16 cellular contexts compared by ENCODE assay signal in genomic region chrX:53704294-53704693, GRCh38. TPM values are rescaled to one million over a fixed set of nuclear protein-coding genes. Genes with fewer than 3 reads are reported as not detected.
DNase-seq lines count a peak whose midpoint lies in the region; ATAC-seq and TF ChIP-seq lines count a peak whose summit lies in the region.
"Had no signal": no experiment of that assay in that cellular context is flagged by ENCODE, and none has a peak within 500 bp of the region (broad histone marks: within the 10 kb centered on the region; RNA-seq: fewer than 3 reads in every experiment).

No MANE protein-coding gene starts in this region.

- H3K4me1 ChIP-seq in gastroesophageal sphincter (no peaks in the 10 kb centered on the region), suprapubic skin (no peaks in the 10 kb centered on the region)
- H3K4me1 ChIP-seq: right atrium auricular region, upper lobe of left lung had no signal

- H3K4me3 ChIP-seq in GM06990 (replicated peaks; ENCODE audit: low read depth, low read length) (no peak overlapping the region), gastroesophageal sphincter (no peak overlapping the region), suprapubic skin (no peak overlapping the region)
- H3K4me3 ChIP-seq: right atrium auricular region, upper lobe of left lung had no signal

- H3K9me3 ChIP-seq in gastroesophageal sphincter (no peaks in the 10 kb centered on the region), suprapubic skin (no peaks in the 10 kb centered on the region)

- DNase-seq in GM06990 (ENCODE audit: extremely low read depth, insufficient read length) (peak; percentile 38), NAMALWA (ENCODE audit: low spot score) (peak; percentile 38), anterior cingulate cortex (lab: John Stamatoyannopoulos, UW) (no peak), suprapubic skin (ENCODE audit: low spot score in 2 of 2) (no peak)
- DNase-seq: activated CD8-positive, alpha-beta T cell treated with anti-CD3 and anti-CD28 coated beads for 36 hours; EL; NCI-H2081 treated with DMSO at 0.1 percent for 48 hours; SHP77; stimulated activated CD8-positive, alpha-beta memory T cell treated with anti-CD3 and anti-CD28 coated beads, Interleukin-4, amount 100 ng/mL, for 48 hours; upper lobe of left lung had no signal

- TF ChIP-seq CTCF in GM06990 (IDR thresholded peaks at IDR 0.05; ENCODE audit: insufficient read depth, low read length, poor library complexity, severe bottlenecking) (no peak), gastroesophageal sphincter (IDR thresholded peaks at IDR 0.05) (no peak), suprapubic skin (IDR thresholded peaks at IDR 0.05) (no peak)

- H3K27ac ChIP-seq in gastroesophageal sphincter, result no peak overlapping the region
- no peak overlapping the region for H3K27ac ChIP-seq in suprapubic skin
- H3K27ac ChIP-seq: epithelial cell of prostate, right atrium auricular region, upper lobe of left lung had no signal

- TF ChIP-seq POLR2A in gastroesophageal sphincter (IDR thresholded peaks at IDR 0.05), result no peak
- TF ChIP-seq POLR2A in suprapubic skin (IDR thresholded peaks at IDR 0.05), result no peak

- no peaks in the 10 kb centered on the region for H3K27me3 ChIP-seq in GM06990 (replicated peaks; ENCODE audit: control insufficient read depth, insufficient read depth, low read length)
- H3K27me3 ChIP-seq in gastroesophageal sphincter, result no peaks in the 10 kb centered on the region
- H3K27me3 ChIP-seq in suprapubic skin, result no peaks in the 10 kb centered on the region
- H3K27me3 ChIP-seq: right atrium auricular region, upper lobe of left lung had no signal

- 79% methylated on average over 4 of the region's 4 CpGs; no CpG with 5 or more reads in 1 of the 2 donors for WGBS in gastroesophageal sphincter (ENCODE audit: low coverage in 1 of 2), 2 donors
- 83% methylated on average over 4 of the region's 4 CpGs for WGBS in suprapubic skin

- TF ChIP-seq EP300 in gastroesophageal sphincter (IDR thresholded peaks at IDR 0.05), result no peak
- TF ChIP-seq EP300 in suprapubic skin (IDR thresholded peaks at IDR 0.05), result no peak

- peak; percentile 80 for ATAC-seq in GM19395 (IDR thresholded peaks at IDR 0.05; ENCODE audit: unreplicated experiment)
- peak; percentile 89 for ATAC-seq in HG02885 (IDR thresholded peaks at IDR 0.05; ENCODE audit: poor library complexity, unreplicated experiment)
- no peak for ATAC-seq in gastroesophageal sphincter
- no peak for ATAC-seq in GM21737 (IDR thresholded peaks at IDR 0.05; ENCODE audit: unreplicated experiment)
- ATAC-seq: activated CD8-positive, alpha-beta T cell treated with anti-CD3 and anti-CD28 coated beads for 36 hours had no signal

- H3K36me3 ChIP-seq in GM06990 (ENCODE audit: control insufficient read depth, insufficient read depth, low read length) (no peaks in the 10 kb centered on the region), gastroesophageal sphincter (no peaks in the 10 kb centered on the region), suprapubic skin (no peaks in the 10 kb centered on the region)
- H3K36me3 ChIP-seq: right atrium auricular region, upper lobe of left lung had no signal

RNA-seq across cellular contexts. Expression of gene HUWE1, which starts 17.8 kb away (rescaled TPM):
- total RNA-seq in gastroesophageal sphincter (100 to 1,000 TPM; 103 to 170 (median 113) TPM), suprapubic skin (100 to 1,000 TPM; 152 to 208 (median 186) TPM)

Comparison
In these comparisons a context has a peak if more than half of its experiments do, and no peak if none do; other contexts are left out.
1. DNase-seq: peak in GM06990 (single experiment) and NAMALWA (single experiment); none in anterior cingulate cortex (0 of 58) and suprapubic skin (0 of 2).
2. ATAC-seq: peak in GM19395 (single experiment) and HG02885 (single experiment); none in gastroesophageal sphincter (single experiment) and GM21737 (single experiment).